1 cellular context compared by ENCODE assay signal in genomic region chr3:184513276-184514150, GRCh38.
A peak's percentile ranks its signal among the peaks of the same experiment; 100 is the strongest.
TF ChIP-seq lines count a peak whose summit lies in the region.

No MANE protein-coding gene starts in this region.

TF ChIP-seq in HepG2, 621 proteins besides CTCF, POLR2A, EP300 and RAD21 (continued from another document):
- TF ChIP-seq FIP1L1 (IDR thresholded peaks at IDR 0.05; ENCODE audit: borderline replicate concordance, insufficient read depth, low read depth, low read length): no peak
- no peak for TF ChIP-seq HNRNPK (IDR thresholded peaks at IDR 0.05; ENCODE audit: low read depth, low read length, poor library complexity, severe bottlenecking)
- TF ChIP-seq GABPB1 (CRISPR knock-in tag; IDR thresholded peaks at IDR 0.05): peak; percentile 29; the same call in 1 of the 2 replicates
- TF ChIP-seq, protein P1, sequence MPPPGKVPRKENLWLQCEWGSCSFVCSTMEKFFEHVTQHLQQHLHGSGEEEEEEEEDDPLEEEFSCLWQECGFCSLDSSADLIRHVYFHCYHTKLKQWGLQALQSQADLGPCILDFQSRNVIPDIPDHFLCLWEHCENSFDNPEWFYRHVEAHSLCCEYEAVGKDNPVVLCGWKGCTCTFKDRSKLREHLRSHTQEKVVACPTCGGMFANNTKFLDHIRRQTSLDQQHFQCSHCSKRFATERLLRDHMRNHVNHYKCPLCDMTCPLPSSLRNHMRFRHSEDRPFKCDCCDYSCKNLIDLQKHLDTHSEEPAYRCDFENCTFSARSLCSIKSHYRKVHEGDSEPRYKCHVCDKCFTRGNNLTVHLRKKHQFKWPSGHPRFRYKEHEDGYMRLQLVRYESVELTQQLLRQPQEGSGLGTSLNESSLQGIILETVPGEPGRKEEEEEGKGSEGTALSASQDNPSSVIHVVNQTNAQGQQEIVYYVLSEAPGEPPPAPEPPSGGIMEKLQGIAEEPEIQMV (CRISPR knock-in tag; IDR thresholded peaks at IDR 0.05; ENCODE audit: low read depth): peak; percentile 69; the same call in 1 of the 2 replicates
- peak; percentile 57 for TF ChIP-seq ZNF687 (CRISPR knock-in tag; IDR thresholded peaks at IDR 0.05)
- no peak for TF ChIP-seq ZBTB38 (CRISPR knock-in tag; IDR thresholded peaks at IDR 0.05)
- TF ChIP-seq TAF15 (IDR thresholded peaks at IDR 0.05; ENCODE audit: low read depth, low read length, poor library complexity, severe bottlenecking): no peak
- TF ChIP-seq THAP8 (CRISPR knock-in tag; IDR thresholded peaks at IDR 0.05; ENCODE audit: borderline replicate concordance): no peak
- no peak for TF ChIP-seq ZNF839 (CRISPR knock-in tag; IDR thresholded peaks at IDR 0.05; ENCODE audit: borderline replicate concordance)
- TF ChIP-seq ARHGAP35 (CRISPR knock-in tag; IDR thresholded peaks at IDR 0.05; ENCODE audit: borderline replicate concordance): peak; percentile 30; the same call in 1 of the 2 replicates
- TF ChIP-seq, protein P2, sequence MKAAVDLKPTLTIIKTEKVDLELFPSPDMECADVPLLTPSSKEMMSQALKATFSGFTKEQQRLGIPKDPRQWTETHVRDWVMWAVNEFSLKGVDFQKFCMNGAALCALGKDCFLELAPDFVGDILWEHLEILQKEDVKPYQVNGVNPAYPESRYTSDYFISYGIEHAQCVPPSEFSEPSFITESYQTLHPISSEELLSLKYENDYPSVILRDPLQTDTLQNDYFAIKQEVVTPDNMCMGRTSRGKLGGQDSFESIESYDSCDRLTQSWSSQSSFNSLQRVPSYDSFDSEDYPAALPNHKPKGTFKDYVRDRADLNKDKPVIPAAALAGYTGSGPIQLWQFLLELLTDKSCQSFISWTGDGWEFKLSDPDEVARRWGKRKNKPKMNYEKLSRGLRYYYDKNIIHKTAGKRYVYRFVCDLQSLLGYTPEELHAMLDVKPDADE (CRISPR knock-in tag; IDR thresholded peaks at IDR 0.05): no peak
- peak; percentile 84 for TF ChIP-seq STAG1 (CRISPR knock-in tag; IDR thresholded peaks at IDR 0.05)
- TF ChIP-seq, protein P3, sequence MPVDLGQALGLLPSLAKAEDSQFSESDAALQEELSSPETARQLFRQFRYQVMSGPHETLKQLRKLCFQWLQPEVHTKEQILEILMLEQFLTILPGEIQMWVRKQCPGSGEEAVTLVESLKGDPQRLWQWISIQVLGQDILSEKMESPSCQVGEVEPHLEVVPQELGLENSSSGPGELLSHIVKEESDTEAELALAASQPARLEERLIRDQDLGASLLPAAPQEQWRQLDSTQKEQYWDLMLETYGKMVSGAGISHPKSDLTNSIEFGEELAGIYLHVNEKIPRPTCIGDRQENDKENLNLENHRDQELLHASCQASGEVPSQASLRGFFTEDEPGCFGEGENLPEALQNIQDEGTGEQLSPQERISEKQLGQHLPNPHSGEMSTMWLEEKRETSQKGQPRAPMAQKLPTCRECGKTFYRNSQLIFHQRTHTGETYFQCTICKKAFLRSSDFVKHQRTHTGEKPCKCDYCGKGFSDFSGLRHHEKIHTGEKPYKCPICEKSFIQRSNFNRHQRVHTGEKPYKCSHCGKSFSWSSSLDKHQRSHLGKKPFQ (CRISPR knock-in tag; IDR thresholded peaks at IDR 0.05; ENCODE audit: insufficient replicate concordance): no peak
- TF ChIP-seq ZFAT (CRISPR knock-in tag; conservative IDR thresholded peaks at IDR 0.05): no peak
- no peak for TF ChIP-seq ESRRA (CRISPR knock-in tag; IDR thresholded peaks at IDR 0.05; ENCODE audit: low read depth)
- TF ChIP-seq, protein P4, sequence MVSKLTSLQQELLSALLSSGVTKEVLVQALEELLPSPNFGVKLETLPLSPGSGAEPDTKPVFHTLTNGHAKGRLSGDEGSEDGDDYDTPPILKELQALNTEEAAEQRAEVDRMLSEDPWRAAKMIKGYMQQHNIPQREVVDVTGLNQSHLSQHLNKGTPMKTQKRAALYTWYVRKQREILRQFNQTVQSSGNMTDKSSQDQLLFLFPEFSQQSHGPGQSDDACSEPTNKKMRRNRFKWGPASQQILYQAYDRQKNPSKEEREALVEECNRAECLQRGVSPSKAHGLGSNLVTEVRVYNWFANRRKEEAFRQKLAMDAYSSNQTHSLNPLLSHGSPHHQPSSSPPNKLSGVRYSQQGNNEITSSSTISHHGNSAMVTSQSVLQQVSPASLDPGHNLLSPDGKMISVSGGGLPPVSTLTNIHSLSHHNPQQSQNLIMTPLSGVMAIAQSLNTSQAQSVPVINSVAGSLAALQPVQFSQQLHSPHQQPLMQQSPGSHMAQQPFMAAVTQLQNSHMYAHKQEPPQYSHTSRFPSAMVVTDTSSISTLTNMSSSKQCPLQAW (CRISPR knock-in tag; IDR thresholded peaks at IDR 0.05): peak; percentile 52; the same call in 1 of the 2 replicates
- TF ChIP-seq ZNF746 (CRISPR knock-in tag; IDR thresholded peaks at IDR 0.05): no peak
- TF ChIP-seq FOXK2 (IDR thresholded peaks at IDR 0.05): no peak
- TF ChIP-seq SMYD3 (CRISPR knock-in tag; IDR thresholded peaks at IDR 0.05): no peak
- no peak for TF ChIP-seq CREM (IDR thresholded peaks at IDR 0.05)
- no peak for TF ChIP-seq CREM (CRISPR knock-in tag; IDR thresholded peaks at IDR 0.05)
- no peak for TF ChIP-seq FOXJ3 (CRISPR knock-in tag; IDR thresholded peaks at IDR 0.05; ENCODE audit: borderline replicate concordance)
- TF ChIP-seq NR1H2 (CRISPR knock-in tag; IDR thresholded peaks at IDR 0.05; ENCODE audit: borderline replicate concordance, low read depth): no peak
- 0 out of 2 replicates have a peak, but pooled peaks have one; percentile 19 for TF ChIP-seq IRF2 (CRISPR knock-in tag; IDR thresholded peaks at IDR 0.05)
- TF ChIP-seq ZNF777 (CRISPR knock-in tag; IDR thresholded peaks at IDR 0.05): peak; percentile 86
- no peak for TF ChIP-seq ZFP62 (CRISPR knock-in tag; IDR thresholded peaks at IDR 0.05)
- 0 out of 2 replicates have a peak, but pooled peaks have one; percentile 16 for TF ChIP-seq YEATS2 (CRISPR knock-in tag; IDR thresholded peaks at IDR 0.05; ENCODE audit: borderline replicate concordance)
